13 cellular contexts compared by ENCODE assay signal in the genomic region with DNA sequence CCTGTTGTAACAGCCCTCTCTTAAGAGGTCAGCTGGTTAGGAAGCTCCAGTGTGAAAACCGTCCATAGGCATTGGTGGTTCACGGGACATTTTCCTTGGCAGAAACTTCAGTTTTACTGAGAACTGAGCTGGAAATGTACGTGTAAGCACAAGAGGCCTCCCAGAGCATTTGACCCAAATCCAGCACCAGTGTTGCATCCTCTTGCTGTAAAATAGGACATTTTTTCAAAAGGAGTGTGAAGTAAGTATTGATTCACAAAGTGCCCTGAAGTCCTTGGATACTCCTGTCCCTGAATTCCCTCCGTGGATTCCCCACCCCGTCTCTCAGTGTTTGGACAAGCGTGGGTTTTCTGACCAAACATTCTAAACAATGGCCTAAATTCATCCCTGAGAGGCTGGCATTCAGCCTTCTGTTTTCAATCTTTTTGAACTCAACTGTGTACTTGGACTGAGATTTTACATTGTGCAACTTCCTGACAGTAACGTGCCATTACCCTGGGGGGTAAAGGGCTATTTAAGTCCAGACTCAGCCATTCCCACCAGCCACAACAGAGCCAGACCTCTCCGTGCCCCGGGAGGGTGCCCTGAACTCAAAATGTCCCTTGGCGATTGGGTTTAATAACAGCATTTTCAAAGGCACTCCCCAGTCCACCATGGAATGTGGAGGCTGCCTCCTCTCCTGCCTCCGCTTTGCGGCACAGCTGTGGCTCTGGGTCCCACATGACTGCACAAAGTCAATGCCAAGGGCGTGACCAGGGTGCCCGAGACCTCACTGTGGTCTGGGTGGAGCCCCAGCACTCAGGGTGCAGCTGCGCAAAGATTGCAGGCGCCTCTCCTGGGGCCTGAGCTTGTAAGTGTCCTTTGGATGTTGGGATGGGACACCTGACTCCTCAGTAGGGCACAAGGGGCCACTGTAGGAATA.
A peak's percentile ranks its signal among the peaks of the same experiment; 100 is the strongest.
DNase-seq lines count a peak whose midpoint lies in the region; ATAC-seq and TF ChIP-seq lines count a peak whose summit lies in the region.
"Had no signal": no experiment of that assay in that cellular context is flagged by ENCODE, and none has a peak within 500 bp of the region (broad histone marks: within the 10 kb centered on the region; RNA-seq: fewer than 3 reads in every experiment).

No MANE protein-coding gene starts in this region.

- H3K79me1 ChIP-seq in H9 (ENCODE audit: insufficient read depth, low read depth, low read length, poor library complexity, severe bottlenecking), result no peaks in the 10 kb centered on the region

- H3T11ph ChIP-seq in H9 (ENCODE audit: low read length), result no peak overlapping the region

- H3K27me3 ChIP-seq in adrenal gland (no peaks in the 10 kb centered on the region), left ventricle myocardium inferior (ENCODE audit: low read depth) (no peaks in the 10 kb centered on the region), H9 (ENCODE audit: insufficient read depth, low read length) (no peaks in the 10 kb centered on the region)

- DNase-seq in H4 (ENCODE audit: low spot score) (peak; percentile 33), adrenal gland (peak in 4 of 7 donors; percentile 17 to 56 (median 30)), left ventricle myocardium inferior (no peak), sciatic nerve (ENCODE audit: low spot score) (no peak), H9 (no peak), glutamatergic neuron (no peak), DMS79 treated with DMSO at 0.1 percent for 48 hours (lab: John Stamatoyannopoulos, UW) (no peak)
- DNase-seq: activated naive CD8-positive, alpha-beta T cell treated with anti-CD3 and anti-CD28 coated beads for 36 hours; Caco-2; IMR-90; NK-92 treated with Interleukin-12 subunit alpha and Interleukin-12 subunit beta, amount 100 ng/mL, for 24 hours had no signal

- no peaks in the 10 kb centered on the region for H3K23me2 ChIP-seq in H9 (ENCODE audit: insufficient read length, low read depth, low read length, poor library complexity, severe bottlenecking)

- no peak overlapping the region for H3K4ac ChIP-seq in H9 (ENCODE audit: low read depth, low read length)

- H3K27ac ChIP-seq in adrenal gland (peak overlapping the region in 3 of 5 donors; percentile 0 to 38 (median 35)), left ventricle myocardium inferior (replicated peaks) (peak overlapping the region; percentile 48), H9 (ENCODE audit: insufficient read length, low read depth, low read length) (no peak overlapping the region)

- H3K18ac ChIP-seq in H9 (ENCODE audit: insufficient read length, low read depth, low read length), result no peak overlapping the region

- H4K5ac ChIP-seq in H9 (ENCODE audit: insufficient read length, low read depth, low read length), result no peak overlapping the region

- ATAC-seq in sciatic nerve, result peak; percentile 92
- no peak for ATAC-seq in GM19324 (IDR thresholded peaks at IDR 0.05; ENCODE audit: low FRiP score, unreplicated experiment)

- intact Hi-C loops in adrenal gland (cut with DNase I), result no loop called here
- intact Hi-C loops in left ventricle myocardium inferior (cut with micrococcal nuclease), result no loop called here
- intact Hi-C loops in sciatic nerve (cut with DNase I), result no loop called here

- H3K27ac Mint-ChIP-seq in H9 (0 out of 7 replicates have a peak overlapping the region, but pooled peaks of 1 of the 3 experiments have one; percentile 22), glutamatergic neuron (ENCODE audit: unreplicated experiment) (no peak overlapping the region)
- H3K27ac Mint-ChIP-seq: activated naive CD8-positive, alpha-beta T cell treated with anti-CD3 and anti-CD28 coated beads for 36 hours had no signal

- peaks cover 8% of the 10 kb centered on the region for H3K27me3 Mint-ChIP-seq in H9 (ENCODE audit: low read depth)
- peaks cover 10% of the 10 kb centered on the region for H3K27me3 Mint-ChIP-seq in glutamatergic neuron (ENCODE audit: unreplicated experiment)

- H3K4me1 Mint-ChIP-seq in H9 (peaks cover 0 to 6% of the 10 kb centered on the region in 2 experiments; a peak in 2 of 4 replicates), glutamatergic neuron (ENCODE audit: low read depth, unreplicated experiment) (peaks cover 15% of the 10 kb centered on the region)
- H3K4me1 Mint-ChIP-seq: activated naive CD8-positive, alpha-beta T cell treated with anti-CD3 and anti-CD28 coated beads for 36 hours had no signal

- H4K91ac ChIP-seq in H9 (ENCODE audit: insufficient read length, low read depth, low read length), result no peak overlapping the region

- H2BK15ac ChIP-seq in H9 (ENCODE audit: low read depth, low read length), result no peak overlapping the region

- H3K9ac ChIP-seq in H9 (ENCODE audit: extremely low read depth, insufficient read length, low read length), result no peak overlapping the region

- no peak overlapping the region for H3K14ac ChIP-seq in H9 (ENCODE audit: insufficient read depth, low read length)

- no peak overlapping the region for H3K4me2 ChIP-seq in H9 (ENCODE audit: insufficient read depth, insufficient read length, low read length)

- no peak overlapping the region for H2BK5ac ChIP-seq in H9 (ENCODE audit: insufficient read length, low read length)

- H3K9me3 ChIP-seq in adrenal gland (replicated peaks in 1 of 3) (no peaks in the 10 kb centered on the region), left ventricle myocardium inferior (replicated peaks) (no peaks in the 10 kb centered on the region), H9 (ENCODE audit: control insufficient read depth, low read depth, low read length) (no peaks in the 10 kb centered on the region)
- H3K9me3 ChIP-seq: Caco-2 had no signal

- no peak overlapping the region for H3K4me3 Mint-ChIP-seq in H9
- H3K4me3 Mint-ChIP-seq in glutamatergic neuron (ENCODE audit: unreplicated experiment), result no peak overlapping the region
- H3K4me3 Mint-ChIP-seq: activated naive CD8-positive, alpha-beta T cell treated with anti-CD3 and anti-CD28 coated beads for 36 hours; neural crest cell had no signal

- H3K4me1 ChIP-seq in adrenal gland (replicated peaks in 1 of 2), result no peaks in the 10 kb centered on the region
- peaks cover 13% of the 10 kb centered on the region for H3K4me1 ChIP-seq in left ventricle myocardium inferior
- H3K4me1 ChIP-seq in H9 (ENCODE audit: insufficient read depth, low read length), result no peaks in the 10 kb centered on the region
- H3K4me1 ChIP-seq: Caco-2 had no signal

- TF ChIP-seq POLR2A in adrenal gland (IDR thresholded peaks at IDR 0.05), result no peak

- no peak overlapping the region for H2BK12ac ChIP-seq in H9 (ENCODE audit: insufficient read length, low read depth, low read length)

- no peak overlapping the region for H2AFZ ChIP-seq in H9 (ENCODE audit: low read length)

- H4K8ac ChIP-seq in H9 (replicated peaks; ENCODE audit: insufficient read length, low read depth, low read length), result no peak overlapping the region

- peaks cover 2 to 9% of the 10 kb centered on the region in 2 experiments; a peak in 4 of 5 replicates for H3K9me3 Mint-ChIP-seq in H9
- H3K9me3 Mint-ChIP-seq in glutamatergic neuron (ENCODE audit: unreplicated experiment), result peaks cover 8% of the 10 kb centered on the region

- no peak overlapping the region for H3K56ac ChIP-seq in H9 (ENCODE audit: insufficient read length, low read depth, low read length)

- H3K4me3 ChIP-seq in adrenal gland, result no peak overlapping the region
- no peak overlapping the region for H3K4me3 ChIP-seq in left ventricle myocardium inferior

- H3K36me3 Mint-ChIP-seq in H9 (ENCODE audit: insufficient read depth in 1 of 3, low read depth in 3 of 3) (0 out of 7 replicates have a peak, but pooled peaks cover 0 to 6% (median 1%) of the 10 kb centered on the region in 3 experiments), glutamatergic neuron (ENCODE audit: unreplicated experiment) (peaks cover 11% of the 10 kb centered on the region)
- H3K36me3 Mint-ChIP-seq: activated naive CD8-positive, alpha-beta T cell treated with anti-CD3 and anti-CD28 coated beads for 36 hours had no signal

- 36 to 58% (median 54%) methylated on average over 10 to 16 of the region's 16 CpGs for WGBS in adrenal gland, 4 donors
- no CpG with 5 or more reads among the region's 16 CpGs for WGBS in H9 (ENCODE audit: extremely low coverage, insufficient read length, low lambda C conversion rate)

- H3K36me3 ChIP-seq in adrenal gland (replicated peaks in 1 of 2) (no peaks in the 10 kb centered on the region), left ventricle myocardium inferior (no peaks in the 10 kb centered on the region)

- H2BK120ac ChIP-seq in H9 (ENCODE audit: low read depth, low read length, poor library complexity, severe bottlenecking), result no peak overlapping the region

- no peak overlapping the region for H3K23ac ChIP-seq in H9 (ENCODE audit: insufficient read length, low read depth, low read length)

- no peaks in the 10 kb centered on the region for H3K79me2 ChIP-seq in H9 (ENCODE audit: insufficient read depth, low read length)

- no peak overlapping the region for H2AK5ac ChIP-seq in H9 (ENCODE audit: insufficient read length, low read length)

- TF ChIP-seq CTCF in adrenal gland (IDR thresholded peaks at IDR 0.05) (no peak), left ventricle myocardium inferior (IDR thresholded peaks at IDR 0.05; ENCODE audit: borderline replicate concordance) (no peak), H9 (conservative IDR thresholded peaks at IDR 0.05) (no peak), glutamatergic neuron (IDR thresholded peaks at IDR 0.05; ENCODE audit: partially characterized antibody, unreplicated experiment) (no peak)

- H2BK20ac ChIP-seq in H9 (ENCODE audit: low read depth, low read length, poor library complexity, severe bottlenecking), result no peak overlapping the region

- no peaks in the 10 kb centered on the region for H4K20me1 ChIP-seq in H9 (ENCODE audit: control insufficient read depth, insufficient read depth, insufficient read length)

Comparison
In these comparisons a context has a peak if more than half of its experiments do, and no peak if none do; other contexts are left out.
1. DNase-seq: peak in H4 (single experiment) and adrenal gland (4 of 7); none in left ventricle myocardium inferior (single experiment), sciatic nerve (single experiment), H9 (single experiment), glutamatergic neuron (single experiment) and DMS79 treated with DMSO at 0.1 percent for 48 hours (single experiment).